In genomic region chr5:102531506-102531905, GRCh38 we compare ENCODE assay signal across 10 cellular contexts. TPM values are rescaled to one million over a fixed set of nuclear protein-coding genes. Genes with fewer than 3 reads are reported as not detected.
DNase-seq lines count a peak whose midpoint lies in the region; ATAC-seq, FAIRE-seq and TF ChIP-seq lines count a peak whose summit lies in the region.
"Had no signal": no experiment of that assay in that cellular context is flagged by ENCODE, and none has a peak within 500 bp of the region (broad histone marks: within the 10 kb centered on the region; RNA-seq: fewer than 3 reads in every experiment).

No MANE protein-coding gene starts in this region.

- TF ChIP-seq RAD21 in liver (IDR thresholded peaks at IDR 0.05): no peak

- peaks cover 0 to 3% (median 0%) of the 10 kb centered on the region in 4 donors for H3K4me1 ChIP-seq in liver (ENCODE audit: control insufficient read depth in 4 of 4, insufficient read depth in 4 of 4, low read length in 3 of 4)
- no peaks in the 10 kb centered on the region for H3K4me1 ChIP-seq in esophagus squamous epithelium

- H3K27ac ChIP-seq in liver (ENCODE audit: low read depth in 1 of 2, low read length in 2 of 2) (no peak overlapping the region), esophagus squamous epithelium (no peak overlapping the region)

- H3K36me3 ChIP-seq in liver (ENCODE audit: control insufficient read depth in 4 of 4, insufficient read depth in 3 of 4, low read depth in 1 of 4, low read length in 3 of 4): no peaks in the 10 kb centered on the region
- no peaks in the 10 kb centered on the region for H3K36me3 ChIP-seq in esophagus squamous epithelium

- FAIRE-seq in H54 (lab: Jason Lieb, UNC): no peak
- FAIRE-seq: RCC 7860 had no signal

- intact Hi-C loops in esophagus squamous epithelium (cut with DNase I): loop anchor here (10.0 kb wide), 1 partner anchor 693 kb away; no protein-coding TSS in a partner anchor

- no peak for TF ChIP-seq POLR2A in esophagus squamous epithelium (IDR thresholded peaks at IDR 0.05)
- no peak for TF ChIP-seq POLR2A in H54 (IDR thresholded peaks at IDR 0.05; ENCODE audit: low read depth, low read length)

- ATAC-seq in GM18907 (IDR thresholded peaks at IDR 0.05; ENCODE audit: unreplicated experiment) (peak; percentile 99), HG02852 (IDR thresholded peaks at IDR 0.05; ENCODE audit: unreplicated experiment) (peak; percentile 51), SK-N-SH treated with all-trans-retinoic acid at 6 μM for 48 hours (no peak)

- no peak overlapping the region for H3K4me3 ChIP-seq in liver (ENCODE audit: low read depth in 1 of 3, low read length in 3 of 3)
- H3K4me3 ChIP-seq in esophagus squamous epithelium: no peak overlapping the region

- no peak overlapping the region for H3K9ac ChIP-seq in liver (ENCODE audit: low read depth in 1 of 2, low read length in 2 of 2)

- H3K27me3 ChIP-seq in liver (ENCODE audit: control insufficient read depth in 4 of 4, insufficient read depth in 4 of 4, low read length in 3 of 4) (no peaks in the 10 kb centered on the region), esophagus squamous epithelium (no peaks in the 10 kb centered on the region)

- WGBS in liver: 88% methylated on average over 1 of the region's 1 CpG
- 78 to 80% methylated on average over 1 of the region's 1 CpG for WGBS in esophagus squamous epithelium, 2 donors

- no peak for TF ChIP-seq CTCF in liver (IDR thresholded peaks at IDR 0.05; ENCODE audit: low read depth, low read length, missing input control)
- no peak for TF ChIP-seq CTCF in esophagus squamous epithelium (IDR thresholded peaks at IDR 0.05)

- DNase-seq in MV-4-11 (lab: John Stamatoyannopoulos, UW) (peak; percentile 99), esophagus squamous epithelium (lab: John Stamatoyannopoulos, UW) (no peak), H54 (ENCODE audit: insufficient read length, low spot score) (no peak)
- no peak for DNase-seq in stimulated activated CD4-positive, alpha-beta T cell treated with anti-CD3 and anti-CD28 coated beads, Interleukin-4, amount 100 ng/mL, for 24 hours
- DNase-seq: COR-L47 had no signal

- H3K9me3 ChIP-seq in liver (ENCODE audit: control insufficient read depth in 4 of 4, low read length in 3 of 4): no peaks in the 10 kb centered on the region
- no peaks in the 10 kb centered on the region for H3K9me3 ChIP-seq in esophagus squamous epithelium

TF ChIP-seq in liver, 16 proteins besides CTCF, POLR2A, EP300 and RAD21 (continues in another document):
- peak in 1 of 2 donors; percentile 39 for TF ChIP-seq GABPA (IDR thresholded peaks at IDR 0.05 in 1 of 2, conservative IDR thresholded peaks at IDR 0.05 in 1 of 2)
- TF ChIP-seq SP1 (IDR thresholded peaks at IDR 0.05): peak; percentile 50
- TF ChIP-seq, protein P1, sequence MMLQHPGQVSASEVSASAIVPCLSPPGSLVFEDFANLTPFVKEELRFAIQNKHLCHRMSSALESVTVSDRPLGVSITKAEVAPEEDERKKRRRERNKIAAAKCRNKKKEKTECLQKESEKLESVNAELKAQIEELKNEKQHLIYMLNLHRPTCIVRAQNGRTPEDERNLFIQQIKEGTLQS (IDR thresholded peaks at IDR 0.05): peak; percentile 83
- TF ChIP-seq JUND (IDR thresholded peaks at IDR 0.05): peak in 1 of 2 donors; percentile 16
- no peak for TF ChIP-seq NR2F2 (IDR thresholded peaks at IDR 0.05)
- TF ChIP-seq HNF4G (IDR thresholded peaks at IDR 0.05): no peak
- peak; percentile 24 to 27 for TF ChIP-seq EGR1 (IDR thresholded peaks at IDR 0.05; ENCODE audit: low read depth in 2 of 2)
- no peak for TF ChIP-seq MAX (IDR thresholded peaks at IDR 0.05)
- TF ChIP-seq HNF4A (conservative IDR thresholded peaks at IDR 0.05): peak; percentile 62 to 65
- TF ChIP-seq TAF1 (conservative IDR thresholded peaks at IDR 0.05): no peak
- TF ChIP-seq ZBTB33 (IDR thresholded peaks at IDR 0.05): peak; percentile 30
- no peak for TF ChIP-seq FOXA1 (IDR thresholded peaks at IDR 0.05)
- peak; percentile 43 for TF ChIP-seq YY1 (IDR thresholded peaks at IDR 0.05)

TF ChIP-seq in SK-N-SH treated with all-trans-retinoic acid at 6 μM for 48 hours, 23 proteins besides CTCF, POLR2A, EP300 and RAD21:
- no peak for TF ChIP-seq ZFP30 (CRISPR knock-in tag; IDR thresholded peaks at IDR 0.05)
- TF ChIP-seq ZC3H10 (CRISPR knock-in tag; IDR thresholded peaks at IDR 0.05): no peak
- TF ChIP-seq BACH2 (CRISPR knock-in tag; IDR thresholded peaks at IDR 0.05; ENCODE audit: borderline replicate concordance): no peak
- TF ChIP-seq ISL1 (CRISPR knock-in tag; IDR thresholded peaks at IDR 0.05): no peak
- TF ChIP-seq CSDC2 (CRISPR knock-in tag; IDR thresholded peaks at IDR 0.05): no peak
TF ChIP-seq in SK-N-SH treated with all-trans-retinoic acid at 6 μM for 48 hours: peak in this region for 0.

RNA-seq across cellular contexts. Expression of gene SLCO6A1, which starts 32.7 kb away (rescaled TPM):
- total RNA-seq in liver: not detected
- polyA plus RNA-seq in liver: not detected
- not detected for total RNA-seq in esophagus squamous epithelium
